In the genomic region with DNA sequence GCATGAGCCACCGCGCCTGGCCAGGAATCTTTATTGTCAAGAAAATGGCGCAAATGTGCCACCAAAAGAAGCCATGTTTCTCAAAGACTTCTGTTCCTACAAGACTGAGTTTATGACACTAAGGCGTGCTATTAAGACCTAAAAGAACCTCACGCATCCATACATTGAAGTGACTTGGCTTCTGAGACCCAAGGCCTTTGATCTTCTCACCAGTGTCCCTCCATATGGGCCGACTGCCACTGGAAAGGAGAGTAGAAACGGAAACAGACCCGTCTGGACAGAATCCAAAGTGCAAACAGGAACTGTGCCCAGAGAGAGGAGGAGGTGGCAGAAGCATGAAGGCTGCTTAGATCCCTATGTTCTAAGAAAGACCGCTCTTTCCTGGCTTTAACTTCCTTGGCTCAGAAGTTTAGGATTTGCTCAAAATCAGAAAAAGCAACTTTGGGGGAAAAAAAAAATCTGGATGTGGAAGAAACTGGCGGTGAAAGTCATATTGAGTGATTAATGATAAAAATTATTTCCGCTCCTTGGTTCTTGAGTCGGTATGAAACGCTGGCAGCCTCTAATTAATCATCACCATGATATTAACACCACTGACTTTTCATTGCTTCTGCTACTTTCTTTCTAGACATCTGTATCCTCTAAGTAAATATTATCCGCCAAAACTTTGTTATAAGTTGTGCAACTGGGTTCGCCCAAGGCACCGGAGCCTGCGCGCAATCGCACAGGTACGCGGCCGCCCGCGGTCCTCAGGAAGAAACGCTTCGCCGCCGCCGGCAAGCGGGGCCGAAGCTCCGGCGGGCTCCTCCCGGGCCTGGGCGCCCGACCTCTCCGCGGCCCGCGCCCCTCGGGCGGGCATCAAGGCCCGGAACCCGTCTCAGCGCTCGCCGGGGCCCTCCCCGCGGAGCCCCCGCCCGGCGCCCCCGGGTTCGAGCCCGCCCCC, we compare ENCODE assay signal across 1 cellular context.
TF ChIP-seq lines count a peak whose summit lies in the region.

No MANE protein-coding gene starts in this region.

TF ChIP-seq in A549, 52 proteins besides CTCF, POLR2A, EP300 and RAD21 (continued from another document):
- TF ChIP-seq HOXB5 (CRISPR knock-in tag; IDR thresholded peaks at IDR 0.05) = peak; percentile 53; the same call in 1 of the 2 replicates
- peak; percentile 60 for TF ChIP-seq PHF8 (IDR thresholded peaks at IDR 0.05; ENCODE audit: borderline replicate concordance, low read depth)
